17 cellular contexts compared by ENCODE assay signal in genomic region chr9:83656032-83656680, GRCh38. TPM values are rescaled to one million over a fixed set of nuclear protein-coding genes. Genes with fewer than 3 reads are reported as not detected.
A peak's percentile ranks its signal among the peaks of the same experiment; 100 is the strongest.
DNase-seq lines count a peak whose midpoint lies in the region; ATAC-seq lines count a peak whose summit lies in the region.
"Had no signal": no experiment of that assay in that cellular context is flagged by ENCODE, and none has a peak within 500 bp of the region (broad histone marks: within the 10 kb centered on the region; RNA-seq: fewer than 3 reads in every experiment).

No MANE protein-coding gene starts in this region.

- DNase-seq in CD1c-positive myeloid dendritic cell (ENCODE audit: extremely low spot score) = peak; percentile 21
- DNase-seq in activated T-helper 2 cell treated with anti-CD3 and anti-CD28 coated beads, Interferon-gamma antibody, Interleukin-2, Interleukin-4, amounts not matched to agents 10 μg/mL and 5 μg/mL and 100 μg/mL, durations not matched to agents 14 hours and 24 hours and 36 hours (ENCODE audit: low spot score) = no peak
- DNase-seq in HPDE6-E6E7 (ENCODE audit: extremely low spot score) = no peak
- no peak for DNase-seq in epidermal melanocyte (ENCODE audit: insufficient read length, low spot score)
- DNase-seq: activated CD4-positive, alpha-beta T cell treated with anti-CD3 and anti-CD28 coated beads, Interleukin-2, amount 50 U/mL, for 1 hour; Calu3; dorsolateral prefrontal cortex; hippocampal formation; left colon; NCI-H1694 treated with DMSO at 0.1 percent for 48 hours; posterior cingulate gyrus; T-helper 2 cell; thyroid gland had no signal

- intact Hi-C loops in activated T-helper 2 cell treated with anti-CD3 and anti-CD28 coated beads, Interferon-gamma antibody, Interleukin-2, Interleukin-4, amounts not matched to agents 10 μg/mL and 5 μg/mL and 100 μg/mL, durations not matched to agents 14 hours and 24 hours and 36 hours (cut with micrococcal nuclease) = no loop called here

- H3K27ac Mint-ChIP-seq in activated T-helper 2 cell treated with anti-CD3 and anti-CD28 coated beads, Interferon-gamma antibody, Interleukin-2, Interleukin-4, amounts not matched to agents 10 μg/mL and 5 μg/mL and 100 μg/mL, durations not matched to agents 14 hours and 24 hours and 36 hours = no peak overlapping the region

- H3K27me3 Mint-ChIP-seq in activated T-helper 2 cell treated with anti-CD3 and anti-CD28 coated beads, Interferon-gamma antibody, Interleukin-2, Interleukin-4, amounts not matched to agents 10 μg/mL and 5 μg/mL and 100 μg/mL, durations not matched to agents 14 hours and 24 hours and 36 hours (ENCODE audit: low read depth) = no peaks in the 10 kb centered on the region

- no peaks in the 10 kb centered on the region for H3K9me3 Mint-ChIP-seq in activated T-helper 2 cell treated with anti-CD3 and anti-CD28 coated beads, Interferon-gamma antibody, Interleukin-2, Interleukin-4, amounts not matched to agents 10 μg/mL and 5 μg/mL and 100 μg/mL, durations not matched to agents 14 hours and 24 hours and 36 hours

- H3K4me1 Mint-ChIP-seq in activated T-helper 2 cell treated with anti-CD3 and anti-CD28 coated beads, Interferon-gamma antibody, Interleukin-2, Interleukin-4, amounts not matched to agents 10 μg/mL and 5 μg/mL and 100 μg/mL, durations not matched to agents 14 hours and 24 hours and 36 hours (ENCODE audit: low read depth) = peaks cover 2% of the 10 kb centered on the region

- ATAC-seq in GM18511 (IDR thresholded peaks at IDR 0.05; ENCODE audit: unreplicated experiment) (peak; percentile 82), HG02610 (IDR thresholded peaks at IDR 0.05; ENCODE audit: unreplicated experiment) (peak; percentile 91), HG03442 (IDR thresholded peaks at IDR 0.05; ENCODE audit: unreplicated experiment) (peak; percentile 48), HG03196 (IDR thresholded peaks at IDR 0.05; ENCODE audit: unreplicated experiment) (no peak)

- no peak overlapping the region for H3K4me3 Mint-ChIP-seq in activated T-helper 2 cell treated with anti-CD3 and anti-CD28 coated beads, Interferon-gamma antibody, Interleukin-2, Interleukin-4, amounts not matched to agents 10 μg/mL and 5 μg/mL and 100 μg/mL, durations not matched to agents 14 hours and 24 hours and 36 hours (ENCODE audit: low read depth)

- peaks cover 50% of the 10 kb centered on the region for H3K36me3 Mint-ChIP-seq in activated T-helper 2 cell treated with anti-CD3 and anti-CD28 coated beads, Interferon-gamma antibody, Interleukin-2, Interleukin-4, amounts not matched to agents 10 μg/mL and 5 μg/mL and 100 μg/mL, durations not matched to agents 14 hours and 24 hours and 36 hours (ENCODE audit: low read depth)

RNA-seq across cellular contexts. Expression of gene IDNK, which starts 33.2 kb away (rescaled TPM):
- 4.9 and 5.1 TPM in 2 replicates for total RNA-seq in activated T-helper 2 cell treated with anti-CD3 and anti-CD28 coated beads, Interferon-gamma antibody, Interleukin-2, Interleukin-4, amounts not matched to agents 10 μg/mL and 5 μg/mL and 100 μg/mL, durations not matched to agents 14 hours and 24 hours and 36 hours

RNA-seq across cellular contexts. Expression of gene UBQLN1, which starts 51.6 kb away (rescaled TPM):
- total RNA-seq in activated T-helper 2 cell treated with anti-CD3 and anti-CD28 coated beads, Interferon-gamma antibody, Interleukin-2, Interleukin-4, amounts not matched to agents 10 μg/mL and 5 μg/mL and 100 μg/mL, durations not matched to agents 14 hours and 24 hours and 36 hours = 138 and 140 TPM in 2 replicates
